In the genomic region with DNA sequence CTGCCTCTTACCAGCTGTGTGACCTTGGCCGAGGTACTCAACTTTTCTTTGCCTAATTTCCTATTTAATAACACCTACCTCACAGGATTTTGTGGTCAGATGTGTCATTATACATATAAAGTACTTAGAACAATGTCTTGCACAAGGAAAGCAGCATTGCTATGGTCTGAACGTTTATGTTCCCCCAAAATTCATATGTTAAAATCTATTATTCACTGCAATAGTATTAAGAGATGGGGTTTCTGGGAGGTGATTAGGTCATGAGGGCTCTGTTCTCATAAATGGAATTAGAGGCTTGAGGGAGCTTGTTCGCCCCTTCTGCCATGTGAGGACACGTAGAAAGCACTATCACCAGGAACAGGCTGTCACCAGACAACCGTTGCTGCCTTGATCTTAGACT, we compare ENCODE assay signal across 27 cellular contexts. TPM values are rescaled to one million over a fixed set of nuclear protein-coding genes. Genes with fewer than 3 reads are reported as not detected.
DNase-seq lines count a peak whose midpoint lies in the region; ATAC-seq, FAIRE-seq and TF ChIP-seq lines count a peak whose summit lies in the region.
"Had no signal": no experiment of that assay in that cellular context is flagged by ENCODE, and none has a peak within 500 bp of the region (broad histone marks: within the 10 kb centered on the region; RNA-seq: fewer than 3 reads in every experiment).

No MANE protein-coding gene starts in this region.

- POLR2A ChIA-PET in IMR-90 (lab: Charles Lee; ENCODE audit: unreplicated experiment): interaction anchor here (0.6 kb wide), 1 partner anchor 39 kb away, joined by 3 read pairs; no protein-coding TSS in a partner anchor

- H3K79me2 ChIP-seq in keratinocyte (ENCODE audit: control insufficient read depth, insufficient read depth, low read length): no peaks in the 10 kb centered on the region

- no peak overlapping the region for H2AK9ac ChIP-seq in IMR-90 (replicated peaks; ENCODE audit: low read depth, low read length, poor library complexity)

- DNase-seq in Daoy (ENCODE audit: low read depth): peak; percentile 3
- peak; percentile 8 for DNase-seq in IMR-90
- DNase-seq in effector memory CD8-positive, alpha-beta T cell: no peak
- peak; percentile 32 for DNase-seq in keratinocyte (ENCODE audit: low read depth, low spot score)
- DNase-seq in NCI-H2196 treated with DMSO at 0.1 percent for 48 hours (lab: John Stamatoyannopoulos, UW; ENCODE audit: unreplicated experiment): no peak
- DNase-seq in NCI-H345 (lab: John Stamatoyannopoulos, UW): no peak
- DNase-seq: CD4-positive, alpha-beta T cell; COR-L47; DMS 273 treated with DMSO at 0.1 percent for 48 hours; DND-41; Karpas-422; NCI-H1092 treated with DMSO at 0.1 percent for 48 hours; NCI-H1436; NCI-H187; NCI-H2081 treated with DMSO at 0.1 percent for 48 hours; NCI-H2171; NCI-H524; NCI-H748 treated with DMSO at 0.1 percent for 48 hours; NK-92 treated with Interleukin-12 subunit alpha and Interleukin-12 subunit beta, amount 100 ng/mL, for 24 hours; RPMI8226; SHP77; T-helper 1 cell had no signal

- no peak overlapping the region for H3K9ac ChIP-seq in IMR-90 (ENCODE audit: low read depth, low read length)
- no peak overlapping the region for H3K9ac ChIP-seq in keratinocyte (ENCODE audit: control insufficient read depth, extremely low read depth, insufficient read depth, low read length)
- H3K9ac ChIP-seq: BLaER1 treated with 17β-estradiol and CSF1 and Interleukin-3, amounts not matched to agents 10 nM and 100 nM had no signal

- no peaks in the 10 kb centered on the region for H3K79me1 ChIP-seq in IMR-90 (ENCODE audit: low read depth in 1 of 2, low read length in 2 of 2)

- H4K8ac ChIP-seq in IMR-90 (ENCODE audit: low read depth in 2 of 2, low read length in 2 of 2): no peak overlapping the region

- H3K23ac ChIP-seq in IMR-90 (ENCODE audit: low read depth, low read length): no peak overlapping the region

- H3K4ac ChIP-seq in IMR-90 (ENCODE audit: low read depth, low read length): no peak overlapping the region

- no peak overlapping the region for H2AK5ac ChIP-seq in IMR-90 (ENCODE audit: low read depth, low read length)

- H3K27ac ChIP-seq in IMR-90 (ENCODE audit: insufficient read depth, low read length) (no peak overlapping the region), keratinocyte (ENCODE audit: control insufficient read depth, insufficient read depth, low read length) (no peak overlapping the region)
- H3K27ac ChIP-seq: BLaER1 treated with 17β-estradiol and CSF1 and Interleukin-3, amounts not matched to agents 10 nM and 100 nM had no signal

- CTCF ChIA-PET in IMR-90 (lab: Yijun Ruan, JAX): interaction anchor here (0.7 kb wide), 1 partner anchor 14 kb away, joined by 5 read pairs; no protein-coding TSS in a partner anchor

- H3K27ac Mint-ChIP-seq in effector memory CD8-positive, alpha-beta T cell: no peak overlapping the region
- H3K27ac Mint-ChIP-seq: CD4-positive, alpha-beta T cell had no signal

- no peak for TF ChIP-seq RAD21 in IMR-90 (IDR thresholded peaks at IDR 0.05; ENCODE audit: low read length)

- no peaks in the 10 kb centered on the region for H3K9me1 ChIP-seq in IMR-90 (ENCODE audit: insufficient read depth, low read length)
- no peaks in the 10 kb centered on the region for H3K9me1 ChIP-seq in keratinocyte (ENCODE audit: control insufficient read depth, extremely low read depth, insufficient read depth, low read length)

- no peak overlapping the region for H3K14ac ChIP-seq in IMR-90 (replicated peaks; ENCODE audit: low read depth, low read length)

- H2AFZ ChIP-seq in IMR-90 (replicated peaks; ENCODE audit: low read length, poor library complexity) (no peak overlapping the region), keratinocyte (ENCODE audit: control insufficient read depth, low read length) (no peak overlapping the region)

- no peak overlapping the region for H3K56ac ChIP-seq in IMR-90 (ENCODE audit: extremely low read depth, insufficient read depth, low read length)

- H3K4me1 Mint-ChIP-seq in effector memory CD8-positive, alpha-beta T cell (ENCODE audit: low read depth in 2 of 2): peaks cover 9 to 10% of the 10 kb centered on the region in 2 donors

- no peak for TF ChIP-seq POLR2A in IMR-90 (IDR thresholded peaks at IDR 0.05; ENCODE audit: low read depth, low read length)

- H3K36me3 Mint-ChIP-seq in effector memory CD8-positive, alpha-beta T cell (ENCODE audit: insufficient read depth): no peaks in the 10 kb centered on the region

- H3K9me3 ChIP-seq in IMR-90 (ENCODE audit: control insufficient read depth, insufficient read depth, low read length) (no peaks in the 10 kb centered on the region), keratinocyte (ENCODE audit: control insufficient read depth, low read depth, low read length) (no peaks in the 10 kb centered on the region)
- H3K9me3 ChIP-seq: BLaER1 treated with 17β-estradiol and CSF1 and Interleukin-3, amounts not matched to agents 10 nM and 100 nM had no signal

- no peaks in the 10 kb centered on the region for H4K20me1 ChIP-seq in IMR-90 (ENCODE audit: insufficient read depth, low read length)
- H4K20me1 ChIP-seq in keratinocyte (ENCODE audit: control insufficient read depth, extremely low read depth, insufficient read depth, low read length): no peaks in the 10 kb centered on the region
- H4K20me1 ChIP-seq: BLaER1 treated with 17β-estradiol and CSF1 and Interleukin-3, amounts not matched to agents 10 nM and 100 nM had no signal

- H3K4me3 ChIP-seq in IMR-90 (ENCODE audit: insufficient read depth, low read depth, low read length) (no peak overlapping the region), keratinocyte (ENCODE audit: control insufficient read depth in 2 of 3, extremely low read depth in 1 of 3, insufficient read depth in 2 of 3, low read depth in 1 of 3, low read length in 3 of 3) (no peak overlapping the region)
- H3K4me3 ChIP-seq: BLaER1 treated with 17β-estradiol and CSF1 and Interleukin-3, amounts not matched to agents 10 nM and 100 nM had no signal

- peaks cover 2% of the 10 kb centered on the region; the same call in 1 of the 2 replicates for H3K4me1 ChIP-seq in IMR-90 (ENCODE audit: control insufficient read depth, insufficient read depth, low read length)
- H3K4me1 ChIP-seq in keratinocyte (ENCODE audit: control insufficient read depth, extremely low read depth, insufficient read depth, low read length): peaks cover 31% of the 10 kb centered on the region
- H3K4me1 ChIP-seq: BLaER1 treated with 17β-estradiol and CSF1 and Interleukin-3, amounts not matched to agents 10 nM and 100 nM had no signal

- no peak overlapping the region for H3K4me2 ChIP-seq in IMR-90 (ENCODE audit: low read depth, low read length)
- H3K4me2 ChIP-seq in keratinocyte (ENCODE audit: control insufficient read depth, extremely low read depth, insufficient read depth, low read depth, low read length): no peak overlapping the region
- H3K4me2 ChIP-seq: BLaER1 treated with 17β-estradiol and CSF1 and Interleukin-3, amounts not matched to agents 10 nM and 100 nM had no signal

- FAIRE-seq in keratinocyte (lab: Jason Lieb, UNC): no peak
- FAIRE-seq: A204.1, GM19239 had no signal

- H3K27me3 ChIP-seq in IMR-90 (ENCODE audit: control insufficient read depth, insufficient read depth, low read length): no peaks in the 10 kb centered on the region
- no peaks in the 10 kb centered on the region for H3K27me3 ChIP-seq in keratinocyte (ENCODE audit: control insufficient read depth, extremely low read depth, insufficient read depth, low read length)
- H3K27me3 ChIP-seq: BLaER1 treated with 17β-estradiol and CSF1 and Interleukin-3, amounts not matched to agents 10 nM and 100 nM had no signal

- TF ChIP-seq CTCF in IMR-90 (conservative IDR thresholded peaks at IDR 0.05; ENCODE audit: low read depth, low read length) (no peak), keratinocyte (optimal IDR thresholded peaks at IDR 0.05 in 1 of 3, IDR thresholded peaks at IDR 0.05 in 1 of 3, conservative IDR thresholded peaks at IDR 0.05 in 1 of 3; ENCODE audit: extremely low read depth in 1 of 3, insufficient read depth in 2 of 3, low read length in 3 of 3) (no peak)

- no peak overlapping the region for H4K91ac ChIP-seq in IMR-90 (ENCODE audit: insufficient read depth, low read depth, low read length)

- H3K9me3 Mint-ChIP-seq in effector memory CD8-positive, alpha-beta T cell: no peaks in the 10 kb centered on the region
- H3K9me3 Mint-ChIP-seq: CD4-positive, alpha-beta T cell had no signal

- H3K4me3 Mint-ChIP-seq in effector memory CD8-positive, alpha-beta T cell: no peak overlapping the region
- H3K4me3 Mint-ChIP-seq: CD4-positive, alpha-beta T cell had no signal

- no peak overlapping the region for H3K18ac ChIP-seq in IMR-90 (ENCODE audit: low read depth, low read length)

- no peak for ATAC-seq in IMR-90 (ENCODE audit: low read depth)
- ATAC-seq in effector memory CD8-positive, alpha-beta T cell (replicated peaks): peak; percentile 42
- ATAC-seq in GM18868 (IDR thresholded peaks at IDR 0.05; ENCODE audit: unreplicated experiment): no peak
- ATAC-seq: HCT116 had no signal

- no peak overlapping the region for H2BK5ac ChIP-seq in IMR-90 (ENCODE audit: low read depth, low read length, poor library complexity, severe bottlenecking)

- no CpG with 5 or more reads among the region's 5 CpGs for WGBS in IMR-90 (ENCODE audit: extremely low coverage in 2 of 2, insufficient read length in 1 of 2), 2 experiments

- in situ Hi-C loops in IMR-90 (cut with MboI; ENCODE audit: low sequenced_read_pairs): no loop called here

- no peak overlapping the region for H2BK15ac ChIP-seq in IMR-90 (ENCODE audit: low read depth, low read length)

- no peak overlapping the region for H2BK120ac ChIP-seq in IMR-90 (ENCODE audit: low read depth, low read length)

- dilution Hi-C loops in IMR-90 (cut with HindIII; ENCODE audit: low sequenced_read_pairs, unreplicated experiment): no loop called here
- dilution Hi-C loops in keratinocyte (cut with MboI; ENCODE audit: extremely low pct_ligation_motif_present, low sequenced_read_pairs): no loop called here

- H2BK20ac ChIP-seq in IMR-90 (ENCODE audit: low read depth, low read length): no peak overlapping the region

- intact Hi-C loops in IMR-90 (cut with micrococcal nuclease): no loop called here

- no peaks in the 10 kb centered on the region for H3K36me3 ChIP-seq in IMR-90 (ENCODE audit: control insufficient read depth, insufficient read depth, low read length)
- H3K36me3 ChIP-seq in keratinocyte (ENCODE audit: control insufficient read depth in 2 of 2, extremely low read depth in 1 of 2, insufficient read depth in 2 of 2, low read length in 2 of 2): no peaks in the 10 kb centered on the region
- H3K36me3 ChIP-seq: BLaER1 treated with 17β-estradiol and CSF1 and Interleukin-3, amounts not matched to agents 10 nM and 100 nM had no signal

- H4K5ac ChIP-seq in IMR-90 (ENCODE audit: low read depth, low read length): no peak overlapping the region

- no TSS peak for BruUV-seq in IMR-90 (replicated peaks; lab: Mats Ljungman, UMichigan)

- H3K27me3 Mint-ChIP-seq in effector memory CD8-positive, alpha-beta T cell: no peaks in the 10 kb centered on the region
- H3K27me3 Mint-ChIP-seq: CD4-positive, alpha-beta T cell had no signal

RNA-seq across cellular contexts. Expression of gene RNF145, which starts 10.9 kb away (rescaled TPM):
- 31.4 and 40.6 TPM in 2 replicates for total RNA-seq in Daoy (2014; rRNA removed; shearing (Covaris generic))
- 50.0 and 68.0 TPM in 2 replicates for total RNA-seq in IMR-90 (2012; rRNA removed)
- polyA plus RNA-seq in IMR-90 (2012; rRNA removed) (44.9 and 57.0 TPM in 2 replicates), keratinocyte (52.7 to 79.8 TPM (median 78.6 TPM) in 3 replicates)
- polyA plus RNA-seq in IMR-90 (2012; cell fraction: cytosol; rRNA removed): 14.3 and 27.2 TPM in 2 replicates
- 8.4 and 77.6 TPM in 2 replicates for polyA plus RNA-seq in IMR-90 (2012; cell fraction: nucleus; rRNA removed; ENCODE audit: low replicate concordance)
- polyA plus RNA-seq in keratinocyte (2011; ENCODE audit: low read depth): 23.9 TPM
- 38.6 and 70.8 TPM in 2 replicates for polyA plus RNA-seq in keratinocyte (2011; cell fraction: cytosol; rRNA removed)
- 87.7 and 102 TPM in 2 replicates for polyA plus RNA-seq in keratinocyte (2011; cell fraction: nucleus; rRNA removed)
- 46.0 and 61.8 TPM in 2 replicates for polyA plus RNA-seq in keratinocyte (2012; ENCODE audit: low replicate concordance)
- 45.7 to 78.2 TPM (median 50.8 TPM) in 3 replicates for polyA minus RNA-seq in keratinocyte
- 31.1 TPM for polyA minus RNA-seq in keratinocyte (2011; cell fraction: cytosol; rRNA and poly(A)+ RNA removed)
- 75.4 and 114 TPM in 2 replicates for polyA minus RNA-seq in keratinocyte (2011; cell fraction: nucleus; rRNA and poly(A)+ RNA removed)

RNA-seq across cellular contexts. Expression of gene UBLCP1, which starts 42.9 kb away (rescaled TPM):
- 59.3 and 86.7 TPM in 2 replicates for total RNA-seq in Daoy (2014; rRNA removed; shearing (Covaris generic))
- total RNA-seq in IMR-90 (2012; rRNA removed): 11.7 and 23.1 TPM in 2 replicates
- polyA plus RNA-seq in IMR-90 (2012; rRNA removed) (13.0 and 17.5 TPM in 2 replicates), keratinocyte (21.6 to 42.5 TPM (median 26.7 TPM) in 3 replicates)
- 1.4 and 5.3 TPM in 2 replicates for polyA plus RNA-seq in IMR-90 (2012; cell fraction: cytosol; rRNA removed)
- polyA plus RNA-seq in IMR-90 (2012; cell fraction: nucleus; rRNA removed; ENCODE audit: low replicate concordance): 0.42 and 5.4 TPM in 2 replicates
- 43.7 TPM for polyA plus RNA-seq in keratinocyte (2011; ENCODE audit: low read depth)
- 23.8 and 44.7 TPM in 2 replicates for polyA plus RNA-seq in keratinocyte (2011; cell fraction: cytosol; rRNA removed)
- polyA plus RNA-seq in keratinocyte (2011; cell fraction: nucleus; rRNA removed): 18.1 and 29.8 TPM in 2 replicates
- polyA plus RNA-seq in keratinocyte (2012; ENCODE audit: low replicate concordance): 23.1 and 29.9 TPM in 2 replicates
- 1.9 to 13.1 TPM (median 4.1 TPM) in 3 replicates for polyA minus RNA-seq in keratinocyte
- polyA minus RNA-seq in keratinocyte (2011; cell fraction: cytosol; rRNA and poly(A)+ RNA removed): 7.1 TPM
- polyA minus RNA-seq in keratinocyte (2011; cell fraction: nucleus; rRNA and poly(A)+ RNA removed): 5.9 and 10.6 TPM in 2 replicates

Comparison
In these comparisons a context has a peak if more than half of its experiments do, and no peak if none do; other contexts are left out.
1. DNase-seq: peak in Daoy (single experiment), IMR-90 (single experiment) and keratinocyte (single experiment); none in effector memory CD8-positive, alpha-beta T cell (0 of 3), NCI-H2196 treated with DMSO at 0.1 percent for 48 hours (single experiment) and NCI-H345 (single experiment).